In the genomic region with DNA sequence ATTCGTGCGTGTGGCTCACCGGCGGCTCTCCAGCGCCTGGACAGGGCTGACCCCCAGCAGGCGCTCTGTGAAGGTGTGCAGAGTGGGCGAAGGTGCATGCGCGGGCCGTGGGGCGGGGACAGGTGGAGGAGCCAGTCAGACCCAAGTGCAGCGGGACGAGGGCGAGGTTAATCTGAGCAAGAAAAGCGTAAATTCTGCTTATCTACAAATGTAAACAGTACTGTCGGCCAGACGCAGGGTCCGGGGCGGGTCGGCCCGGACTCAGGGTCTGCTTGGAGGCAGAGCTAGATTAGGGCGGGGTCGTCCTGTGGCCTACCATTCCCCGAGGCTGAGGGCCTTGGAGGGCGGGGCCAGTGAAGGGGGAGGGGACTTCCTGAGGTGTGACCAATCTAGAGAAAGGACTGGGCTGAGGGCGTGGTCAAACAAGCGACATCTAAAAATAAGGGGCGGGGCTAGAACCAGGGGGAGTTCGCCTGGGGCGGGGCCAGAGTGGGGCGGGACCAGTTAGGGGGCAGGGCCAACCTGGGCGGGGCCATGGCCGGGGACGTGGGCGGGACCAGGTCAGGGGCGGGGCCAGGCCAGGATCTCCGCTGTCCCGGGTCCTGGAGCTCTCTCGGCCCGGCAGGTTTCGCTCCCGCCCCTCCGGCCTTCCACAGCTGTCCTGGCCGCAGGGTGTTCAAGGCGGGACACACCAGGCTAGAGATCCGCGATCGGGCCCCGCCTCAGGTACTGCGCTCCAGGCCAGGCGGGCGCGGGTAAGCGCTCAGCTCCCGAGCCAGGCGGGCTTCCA, we compare ENCODE assay signal across 1 cellular context.
TF ChIP-seq lines count a peak whose summit lies in the region.

Gene SEC14L5 (plus strand): TSS at position 611 of the 790 bp plus-strand sequence. CDS start 994 bp downstream, outside the sequence.

TF ChIP-seq in HepG2, 621 proteins besides CTCF, POLR2A, EP300 and RAD21 (continued from another document and continues in another):
- TF ChIP-seq, protein P1, sequence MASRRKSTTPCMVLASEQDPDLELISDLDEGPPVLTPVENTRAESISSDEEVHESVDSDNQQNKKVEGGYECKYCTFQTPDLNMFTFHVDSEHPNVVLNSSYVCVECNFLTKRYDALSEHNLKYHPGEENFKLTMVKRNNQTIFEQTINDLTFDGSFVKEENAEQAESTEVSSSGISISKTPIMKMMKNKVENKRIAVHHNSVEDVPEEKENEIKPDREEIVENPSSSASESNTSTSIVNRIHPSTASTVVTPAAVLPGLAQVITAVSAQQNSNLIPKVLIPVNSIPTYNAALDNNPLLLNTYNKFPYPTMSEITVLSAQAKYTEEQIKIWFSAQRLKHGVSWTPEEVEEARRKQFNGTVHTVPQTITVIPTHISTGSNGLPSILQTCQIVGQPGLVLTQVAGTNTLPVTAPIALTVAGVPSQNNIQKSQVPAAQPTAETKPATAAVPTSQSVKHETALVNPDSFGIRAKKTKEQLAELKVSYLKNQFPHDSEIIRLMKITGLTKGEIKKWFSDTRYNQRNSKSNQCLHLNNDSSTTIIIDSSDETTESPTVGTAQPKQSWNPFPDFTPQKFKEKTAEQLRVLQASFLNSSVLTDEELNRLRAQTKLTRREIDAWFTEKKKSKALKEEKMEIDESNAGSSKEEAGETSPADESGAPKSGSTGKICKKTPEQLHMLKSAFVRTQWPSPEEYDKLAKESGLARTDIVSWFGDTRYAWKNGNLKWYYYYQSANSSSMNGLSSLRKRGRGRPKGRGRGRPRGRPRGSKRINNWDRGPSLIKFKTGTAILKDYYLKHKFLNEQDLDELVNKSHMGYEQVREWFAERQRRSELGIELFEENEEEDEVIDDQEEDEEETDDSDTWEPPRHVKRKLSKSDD (CRISPR knock-in tag; IDR thresholded peaks at IDR 0.05; ENCODE audit: low read depth), result no peak
- TF ChIP-seq ASH2L (IDR thresholded peaks at IDR 0.05; ENCODE audit: insufficient read length, low read depth, low read length) (peak; percentile 72), FOXC1 (CRISPR knock-in tag; IDR thresholded peaks at IDR 0.05; ENCODE audit: borderline replicate concordance) (peak; percentile 74; the same call in 1 of the 2 replicates), ZNF207 (IDR thresholded peaks at IDR 0.05; ENCODE audit: borderline replicate concordance) (no peak), SMARCC2 (IDR thresholded peaks at IDR 0.05) (no peak), PRPF4 (IDR thresholded peaks at IDR 0.05; ENCODE audit: low read depth, low read length, poor library complexity, severe bottlenecking) (no peak), ZNF260 (CRISPR knock-in tag; IDR thresholded peaks at IDR 0.05; ENCODE audit: borderline replicate concordance, low read depth) (0 out of 2 replicates have a peak, but pooled peaks have one; percentile 82), LCORL (IDR thresholded peaks at IDR 0.05) (no peak), LCORL (CRISPR knock-in tag; IDR thresholded peaks at IDR 0.05) (peak; percentile 94), TSC22D2 (CRISPR knock-in tag; IDR thresholded peaks at IDR 0.05; ENCODE audit: borderline replicate concordance) (peak; percentile 62; the same call in 1 of the 2 replicates), TRIM24 (CRISPR knock-in tag; IDR thresholded peaks at IDR 0.05) (no peak), RXRB (CRISPR knock-in tag; IDR thresholded peaks at IDR 0.05; ENCODE audit: borderline replicate concordance) (peak; percentile 57; the same call in 1 of the 2 replicates), CHCHD3 (CRISPR knock-in tag; IDR thresholded peaks at IDR 0.05) (no peak; the same call in 1 of the 2 replicates), RFX1 (IDR thresholded peaks at IDR 0.05) (no peak), ZNF83 (CRISPR knock-in tag; IDR thresholded peaks at IDR 0.05; ENCODE audit: borderline replicate concordance) (0 out of 2 replicates have a peak, but pooled peaks have one; percentile 69), HNF4A (CRISPR knock-in tag; IDR thresholded peaks at IDR 0.05) (0 out of 2 replicates have a peak, but pooled peaks have one; percentile 52), ZNF629 (CRISPR knock-in tag; conservative IDR thresholded peaks at IDR 0.05) (no peak), ZNF674 (CRISPR knock-in tag; IDR thresholded peaks at IDR 0.05; ENCODE audit: low read depth) (no peak), ZNF782 (CRISPR knock-in tag; IDR thresholded peaks at IDR 0.05; ENCODE audit: borderline replicate concordance) (no peak; the same call in 1 of the 2 replicates), ZFYVE20 (CRISPR knock-in tag; IDR thresholded peaks at IDR 0.05; ENCODE audit: borderline replicate concordance, low read depth) (no peak), RARG (CRISPR knock-in tag; IDR thresholded peaks at IDR 0.05; ENCODE audit: low read depth) (no peak), BHLHE40 (IDR thresholded peaks at IDR 0.05; ENCODE audit: low read length) (peak; percentile 47; the same call in 1 of the 2 replicates), CREB3 (CRISPR knock-in tag; IDR thresholded peaks at IDR 0.05) (peak; percentile 38; the same call in 1 of the 2 replicates), ZBTB7A (CRISPR knock-in tag; IDR thresholded peaks at IDR 0.05) (peak; percentile 38; the same call in 1 of the 2 replicates), MTA3 (CRISPR knock-in tag; IDR thresholded peaks at IDR 0.05) (no peak), ZNF781 (CRISPR knock-in tag; IDR thresholded peaks at IDR 0.05; ENCODE audit: borderline replicate concordance, not compliant biosample characterization) (no peak), HMG20B (CRISPR knock-in tag; conservative IDR thresholded peaks at IDR 0.05) (0 out of 2 replicates have a peak, but pooled peaks have one; percentile 47), KDM4B (CRISPR knock-in tag; IDR thresholded peaks at IDR 0.05) (no peak)
- TF ChIP-seq, protein P2, sequence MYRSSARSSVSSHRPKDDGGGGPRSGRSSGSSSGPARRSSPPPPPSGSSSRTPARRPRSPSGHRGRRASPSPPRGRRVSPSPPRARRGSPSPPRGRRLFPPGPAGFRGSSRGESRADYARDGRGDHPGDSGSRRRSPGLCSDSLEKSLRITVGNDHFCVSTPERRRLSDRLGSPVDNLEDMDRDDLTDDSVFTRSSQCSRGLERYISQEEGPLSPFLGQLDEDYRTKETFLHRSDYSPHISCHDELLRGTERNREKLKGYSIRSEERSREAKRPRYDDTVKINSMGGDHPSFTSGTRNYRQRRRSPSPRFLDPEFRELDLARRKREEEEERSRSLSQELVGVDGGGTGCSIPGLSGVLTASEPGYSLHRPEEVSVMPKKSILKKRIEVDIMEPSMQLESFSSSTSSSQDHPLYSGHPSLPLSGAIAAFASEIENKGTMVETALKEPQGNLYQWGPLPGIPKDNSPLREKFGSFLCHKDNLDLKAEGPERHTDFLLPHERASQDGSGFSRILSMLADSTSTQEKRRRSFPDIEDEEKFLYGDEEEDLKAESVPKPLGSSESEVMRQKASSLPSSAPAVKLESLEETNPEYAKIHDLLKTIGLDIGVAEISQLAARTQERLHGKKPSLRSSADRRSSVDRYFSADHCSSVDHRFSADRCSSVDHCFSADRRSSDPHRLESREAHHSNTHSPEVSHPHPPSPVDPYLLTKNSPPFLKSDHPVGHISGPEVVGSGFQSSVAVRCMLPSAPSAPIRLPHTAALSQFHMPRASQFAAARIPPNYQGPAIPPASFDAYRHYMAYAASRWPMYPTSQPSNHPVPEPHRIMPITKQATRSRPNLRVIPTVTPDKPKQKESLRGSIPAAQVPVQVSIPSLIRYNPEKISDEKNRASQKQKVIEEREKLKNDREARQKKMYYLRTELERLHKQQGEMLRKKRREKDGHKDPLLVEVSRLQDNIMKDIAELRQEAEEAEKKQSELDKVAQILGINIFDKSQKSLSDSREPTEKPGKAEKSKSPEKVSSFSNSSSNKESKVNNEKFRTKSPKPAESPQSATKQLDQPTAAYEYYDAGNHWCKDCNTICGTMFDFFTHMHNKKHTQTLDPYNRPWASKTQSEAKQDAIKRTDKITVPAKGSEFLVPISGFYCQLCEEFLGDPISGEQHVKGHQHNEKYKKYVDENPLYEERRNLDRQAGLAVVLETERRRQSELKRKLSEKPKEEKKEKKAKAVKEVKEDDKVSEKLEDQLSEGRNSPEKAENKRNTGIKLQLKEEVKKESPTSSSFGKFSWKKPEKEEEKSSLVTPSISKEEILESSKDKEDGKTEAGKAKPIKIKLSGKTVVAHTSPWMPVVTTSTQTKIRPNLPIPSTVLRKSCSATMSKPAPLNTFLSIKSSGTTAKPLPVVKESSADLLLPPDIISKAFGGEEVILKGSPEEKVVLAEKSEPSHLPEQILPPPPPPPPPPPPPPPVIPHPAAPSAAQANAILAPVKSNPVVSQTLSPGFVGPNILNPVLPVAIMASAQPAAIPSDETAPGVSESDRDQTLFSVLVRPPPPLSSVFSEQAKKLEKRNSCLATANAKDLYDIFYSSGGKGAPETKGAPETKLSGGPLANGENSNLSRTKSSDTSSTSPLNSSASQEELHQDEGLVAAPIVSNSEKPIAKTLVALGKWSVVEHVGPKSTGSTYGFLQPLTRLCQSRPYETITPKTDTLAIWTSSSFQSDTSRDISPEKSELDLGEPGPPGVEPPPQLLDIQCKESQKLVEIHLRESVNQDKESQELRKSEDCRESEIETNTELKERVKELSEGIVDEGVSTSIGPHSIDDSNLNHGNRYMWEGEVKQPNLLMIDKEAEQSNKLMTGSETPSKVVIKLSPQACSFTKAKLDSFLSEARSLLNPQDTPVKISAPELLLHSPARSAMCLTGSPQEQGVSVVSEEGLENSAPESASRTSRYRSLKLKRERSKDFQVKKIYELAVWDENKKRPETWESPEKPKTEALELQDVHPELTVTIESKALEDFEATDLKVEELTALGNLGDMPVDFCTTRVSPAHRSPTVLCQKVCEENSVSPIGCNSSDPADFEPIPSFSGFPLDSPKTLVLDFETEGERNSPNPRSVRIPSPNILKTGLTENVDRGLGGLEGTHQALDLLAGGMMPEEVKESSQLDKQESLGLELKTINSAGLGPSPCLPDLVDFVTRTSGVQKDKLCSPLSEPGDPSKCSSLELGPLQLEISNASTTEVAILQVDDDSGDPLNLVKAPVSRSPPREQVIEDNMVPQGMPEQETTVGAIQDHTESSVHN (CRISPR knock-in tag; IDR thresholded peaks at IDR 0.05), result no peak
- TF ChIP-seq, protein P3, sequence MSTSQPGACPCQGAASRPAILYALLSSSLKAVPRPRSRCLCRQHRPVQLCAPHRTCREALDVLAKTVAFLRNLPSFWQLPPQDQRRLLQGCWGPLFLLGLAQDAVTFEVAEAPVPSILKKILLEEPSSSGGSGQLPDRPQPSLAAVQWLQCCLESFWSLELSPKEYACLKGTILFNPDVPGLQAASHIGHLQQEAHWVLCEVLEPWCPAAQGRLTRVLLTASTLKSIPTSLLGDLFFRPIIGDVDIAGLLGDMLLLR (CRISPR knock-in tag; IDR thresholded peaks at IDR 0.05), result peak; percentile 37; the same call in 1 of the 2 replicates
- TF ChIP-seq, protein P4, sequence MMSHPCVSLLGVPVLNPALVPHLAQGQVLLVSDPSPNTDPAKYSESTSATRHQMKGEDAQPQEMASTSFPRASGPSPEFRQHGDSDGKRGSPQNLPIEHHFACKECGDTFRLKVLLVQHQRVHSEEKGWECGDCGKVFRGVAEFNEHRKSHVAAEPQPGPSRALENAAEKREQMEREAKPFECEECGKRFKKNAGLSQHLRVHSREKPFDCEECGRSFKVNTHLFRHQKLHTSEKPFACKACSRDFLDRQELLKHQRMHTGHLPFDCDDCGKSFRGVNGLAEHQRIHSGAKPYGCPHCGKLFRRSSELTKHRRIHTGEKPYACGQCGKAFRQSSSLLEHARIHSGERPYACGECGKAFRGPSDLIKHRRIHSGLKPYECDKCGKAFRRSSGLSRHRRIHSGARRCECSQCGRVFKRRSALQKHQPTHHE (CRISPR knock-in tag; IDR thresholded peaks at IDR 0.05; ENCODE audit: borderline replicate concordance), result no peak
- TF ChIP-seq, protein P5, sequence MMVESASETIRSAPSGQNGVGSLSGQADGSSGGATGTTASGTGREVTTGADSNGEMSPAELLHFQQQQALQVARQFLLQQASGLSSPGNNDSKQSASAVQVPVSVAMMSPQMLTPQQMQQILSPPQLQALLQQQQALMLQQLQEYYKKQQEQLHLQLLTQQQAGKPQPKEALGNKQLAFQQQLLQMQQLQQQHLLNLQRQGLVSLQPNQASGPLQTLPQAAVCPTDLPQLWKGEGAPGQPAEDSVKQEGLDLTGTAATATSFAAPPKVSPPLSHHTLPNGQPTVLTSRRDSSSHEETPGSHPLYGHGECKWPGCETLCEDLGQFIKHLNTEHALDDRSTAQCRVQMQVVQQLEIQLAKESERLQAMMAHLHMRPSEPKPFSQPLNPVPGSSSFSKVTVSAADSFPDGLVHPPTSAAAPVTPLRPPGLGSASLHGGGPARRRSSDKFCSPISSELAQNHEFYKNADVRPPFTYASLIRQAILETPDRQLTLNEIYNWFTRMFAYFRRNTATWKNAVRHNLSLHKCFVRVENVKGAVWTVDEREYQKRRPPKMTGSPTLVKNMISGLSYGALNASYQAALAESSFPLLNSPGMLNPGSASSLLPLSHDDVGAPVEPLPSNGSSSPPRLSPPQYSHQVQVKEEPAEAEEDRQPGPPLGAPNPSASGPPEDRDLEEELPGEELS (CRISPR knock-in tag; IDR thresholded peaks at IDR 0.05), result peak; percentile 78
- TF ChIP-seq, protein P6, sequence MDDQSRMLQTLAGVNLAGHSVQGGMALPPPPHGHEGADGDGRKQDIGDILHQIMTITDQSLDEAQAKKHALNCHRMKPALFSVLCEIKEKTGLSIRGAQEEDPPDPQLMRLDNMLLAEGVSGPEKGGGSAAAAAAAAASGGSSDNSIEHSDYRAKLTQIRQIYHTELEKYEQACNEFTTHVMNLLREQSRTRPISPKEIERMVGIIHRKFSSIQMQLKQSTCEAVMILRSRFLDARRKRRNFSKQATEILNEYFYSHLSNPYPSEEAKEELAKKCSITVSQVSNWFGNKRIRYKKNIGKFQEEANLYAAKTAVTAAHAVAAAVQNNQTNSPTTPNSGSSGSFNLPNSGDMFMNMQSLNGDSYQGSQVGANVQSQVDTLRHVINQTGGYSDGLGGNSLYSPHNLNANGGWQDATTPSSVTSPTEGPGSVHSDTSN (CRISPR knock-in tag; IDR thresholded peaks at IDR 0.05; ENCODE audit: borderline replicate concordance), result no peak
- TF ChIP-seq, protein P7, sequence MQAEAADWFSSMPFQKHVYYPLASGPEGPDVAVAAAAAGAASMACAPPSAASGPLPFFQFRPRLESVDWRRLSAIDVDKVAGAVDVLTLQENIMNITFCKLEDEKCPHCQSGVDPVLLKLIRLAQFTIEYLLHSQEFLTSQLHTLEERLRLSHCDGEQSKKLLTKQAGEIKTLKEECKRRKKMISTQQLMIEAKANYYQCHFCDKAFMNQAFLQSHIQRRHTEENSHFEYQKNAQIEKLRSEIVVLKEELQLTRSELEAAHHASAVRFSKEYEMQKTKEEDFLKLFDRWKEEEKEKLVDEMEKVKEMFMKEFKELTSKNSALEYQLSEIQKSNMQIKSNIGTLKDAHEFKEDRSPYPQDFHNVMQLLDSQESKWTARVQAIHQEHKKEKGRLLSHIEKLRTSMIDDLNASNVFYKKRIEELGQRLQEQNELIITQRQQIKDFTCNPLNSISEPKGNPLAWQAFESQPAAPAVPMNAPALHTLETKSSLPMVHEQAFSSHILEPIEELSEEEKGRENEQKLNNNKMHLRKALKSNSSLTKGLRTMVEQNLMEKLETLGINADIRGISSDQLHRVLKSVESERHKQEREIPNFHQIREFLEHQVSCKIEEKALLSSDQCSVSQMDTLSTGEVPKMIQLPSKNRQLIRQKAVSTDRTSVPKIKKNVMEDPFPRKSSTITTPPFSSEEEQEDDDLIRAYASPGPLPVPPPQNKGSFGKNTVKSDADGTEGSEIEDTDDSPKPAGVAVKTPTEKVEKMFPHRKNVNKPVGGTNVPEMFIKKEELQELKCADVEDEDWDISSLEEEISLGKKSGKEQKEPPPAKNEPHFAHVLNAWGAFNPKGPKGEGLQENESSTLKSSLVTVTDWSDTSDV (CRISPR knock-in tag; IDR thresholded peaks at IDR 0.05), result no peak
